21 cellular contexts compared by ENCODE assay signal in the genomic region with DNA sequence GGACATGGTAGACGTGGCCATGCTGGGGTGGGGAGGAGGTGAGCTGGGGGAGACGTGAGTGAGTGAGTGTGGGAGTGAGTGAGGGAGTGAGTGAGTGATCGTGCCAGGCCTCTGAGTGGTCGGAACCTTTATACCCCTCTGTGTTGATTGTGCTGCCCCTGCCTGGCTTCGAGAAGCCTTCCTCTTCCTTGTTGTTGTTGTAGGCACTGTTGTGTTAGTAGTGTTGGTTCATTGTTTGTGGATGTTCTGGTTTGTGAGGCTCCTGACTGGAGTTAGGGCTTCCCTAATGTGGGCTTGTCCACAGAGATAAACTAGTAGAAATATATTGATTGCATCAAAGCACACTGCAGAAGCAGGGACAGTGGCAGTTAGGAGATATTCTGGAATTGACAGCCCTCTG. TPM values are rescaled to one million over a fixed set of nuclear protein-coding genes. Genes with fewer than 3 reads are reported as not detected.
"Had no signal": no experiment of that assay in that cellular context is flagged by ENCODE, and none has a peak within 500 bp of the region (broad histone marks: within the 10 kb centered on the region; RNA-seq: fewer than 3 reads in every experiment).

A gene with protein sequence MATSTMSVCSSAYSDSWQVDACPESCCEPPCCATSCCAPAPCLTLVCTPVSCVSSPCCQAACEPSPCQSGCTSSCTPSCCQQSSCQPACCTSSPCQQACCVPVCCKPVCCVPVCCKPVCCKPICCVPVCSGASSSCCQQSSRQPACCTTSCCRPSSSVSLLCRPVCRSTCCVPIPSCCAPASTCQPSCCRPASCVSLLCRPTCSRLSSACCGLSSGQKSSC (minus strand): TSS at position 101 of the 400 bp plus-strand sequence. CDS start 80 bp downstream, at position 21.

- H2AFZ ChIP-seq: PC-9 had no signal

- H3K4me1 ChIP-seq: breast epithelium had no signal

- H3K4me3 Mint-ChIP-seq: activated CD4-positive, alpha-beta T cell treated with anti-CD3 and anti-CD28 coated beads, Interleukin-2, amount 10 ng/mL, durations not matched to agents 24 days and 14 days; activated naive CD4-positive, alpha-beta T cell treated with anti-CD3 and anti-CD28 coated beads, Interleukin-2, amount 50 U/mL, for 24 hours; activated T-cell treated with anti-CD3 and anti-CD28 coated beads, Interleukin-2, amount 50 U/mL, for 72 hours; T-helper 1 cell treated with Interleukin-12 subunit alpha and Interleukin-12 subunit beta and Interleukin-4 antibody, amounts not matched to agents 30 μg/mL and 1 μg/mL, for 36 hours had no signal

- H3K27me3 Mint-ChIP-seq: activated naive CD4-positive, alpha-beta T cell treated with anti-CD3 and anti-CD28 coated beads, Interleukin-2, amount 50 U/mL, for 24 hours had no signal

- H3K4me3 ChIP-seq: breast epithelium, MG63, PC-9 had no signal

- H3K4me2 ChIP-seq: PC-9 had no signal

- H3K27ac Mint-ChIP-seq: activated CD4-positive, alpha-beta T cell treated with anti-CD3 and anti-CD28 coated beads, Interleukin-2, amount 10 ng/mL, durations not matched to agents 24 days and 14 days; activated T-cell treated with anti-CD3 and anti-CD28 coated beads, Interleukin-2, amount 50 U/mL, for 72 hours; T-helper 1 cell treated with Interleukin-12 subunit alpha and Interleukin-12 subunit beta and Interleukin-4 antibody, amounts not matched to agents 30 μg/mL and 1 μg/mL, for 36 hours had no signal

- H3K27ac ChIP-seq: breast epithelium, PC-9 had no signal

- H3K4me1 Mint-ChIP-seq: activated CD4-positive, alpha-beta T cell treated with anti-CD3 and anti-CD28 coated beads, Interleukin-2, amount 10 ng/mL, durations not matched to agents 24 days and 14 days; activated naive CD4-positive, alpha-beta T cell treated with anti-CD3 and anti-CD28 coated beads, Interleukin-2, amount 50 U/mL, for 24 hours had no signal

- H3K36me3 ChIP-seq: breast epithelium, MG63 had no signal

- DNase-seq: activated CD4-positive, alpha-beta T cell treated with anti-CD3 and anti-CD28 coated beads, Interleukin-2, amount 10 ng/mL, durations not matched to agents 24 days and 14 days; activated CD4-positive, alpha-beta T cell treated with anti-CD3 and anti-CD28 coated beads, Interleukin-2, amount 50 U/mL, for 48 hours; activated CD4-positive, CD25-positive, alpha-beta regulatory T cell treated with anti-CD3 and anti-CD28 coated beads, Interleukin-2, amount 50 U/mL, for 72 hours; activated naive CD4-positive, alpha-beta T cell; activated T-cell treated with anti-CD3 and anti-CD28 coated beads, Interleukin-2, amount 50 U/mL, for 72 hours; aorta; caudate nucleus; MG63; MV-4-11; NCI-H1092 treated with DMSO at 0.1 percent for 48 hours; NCI-H1436; NCI-H1694 treated with DMSO at 0.1 percent for 48 hours; NCI-H2081; NCI-H510A treated with DMSO at 0.1 percent for 48 hours; PC-9; SHP77 treated with DMSO at 0.1 percent for 48 hours had no signal

- ATAC-seq: activated T-cell treated with anti-CD3 and anti-CD28 coated beads, Interleukin-2, amount 50 U/mL, for 72 hours had no signal

RNA-seq across cellular contexts. Expression of the gene that starts here (rescaled TPM):
- total RNA-seq: activated CD4-positive, alpha-beta T cell treated with anti-CD3 and anti-CD28 coated beads, Interleukin-2, amount 10 ng/mL, durations not matched to agents 24 days and 14 days; activated T-cell treated with anti-CD3 and anti-CD28 coated beads, Interleukin-2, amount 50 U/mL, for 72 hours; aorta; breast epithelium; cerebellum; PC-9; SK-MEL-5 had no signal
- polyA plus RNA-seq: aorta had no signal
